Comparison of ENCODE assay signal across 19 cellular contexts in genomic region chr11:75273331-75273988, GRCh38. TPM values are rescaled to one million over a fixed set of nuclear protein-coding genes. Genes with fewer than 3 reads are reported as not detected.
DNase-seq lines count a peak whose midpoint lies in the region; ATAC-seq, FAIRE-seq and TF ChIP-seq lines count a peak whose summit lies in the region.
"Had no signal": no experiment of that assay in that cellular context is flagged by ENCODE, and none has a peak within 500 bp of the region (broad histone marks: within the 10 kb centered on the region; RNA-seq: fewer than 3 reads in every experiment).

No MANE protein-coding gene starts in this region.

- H4K20me1 ChIP-seq in BLaER1 (no peaks in the 10 kb centered on the region), K562 (replicated peaks; ENCODE audit: control insufficient read depth, insufficient read depth, low read length) (no peaks in the 10 kb centered on the region), GM23338 (replicated peaks; ENCODE audit: insufficient read depth) (no peaks in the 10 kb centered on the region)

- no peak for DNase-seq in CD8-positive, alpha-beta T cell
- DNase-seq in K562 (ENCODE audit: extremely low read depth in 1 of 4, low spot score in 3 of 4) (no peak), neuronal stem cell (ENCODE audit: low spot score) (no peak), NOMO-1 treated with dmso at 0.1 percent for 144 hours (lab: John Stamatoyannopoulos, UW; ENCODE audit: unreplicated experiment) (no peak), GM23338 (ENCODE audit: low spot score) (no peak), NK-92 (lab: John Stamatoyannopoulos, UW; ENCODE audit: unreplicated experiment) (no peak)
- DNase-seq: activated CD4-positive, alpha-beta T cell treated with anti-CD3 and anti-CD28 coated beads for 4 hours; EL; Karpas-422; NCI-H1105 treated with DMSO at 0.1 percent for 48 hours; NCI-H2227 treated with DMSO at 0.1 percent for 48 hours; SIG-M5 had no signal

- peak overlapping the region; percentile 32 for H3K18ac ChIP-seq in neuronal stem cell (ENCODE audit: low read length)

- no peak for ATAC-seq in CD8-positive, alpha-beta T cell
- ATAC-seq in K562 (no peak), HG02588 (IDR thresholded peaks at IDR 0.05; ENCODE audit: unreplicated experiment) (no peak), GM23338 (no peak)
- ATAC-seq: body of pancreas had no signal

- no peak overlapping the region for H2BK5ac ChIP-seq in neuronal stem cell (ENCODE audit: low read length)

- no peak for TF ChIP-seq CTCF in CD8-positive, alpha-beta T cell (IDR thresholded peaks at IDR 0.05)
- TF ChIP-seq CTCF in K562 (IDR thresholded peaks at IDR 0.05 in 2 of 3, conservative IDR thresholded peaks at IDR 0.05 in 1 of 3; ENCODE audit: insufficient read depth in 2 of 3, low read depth in 1 of 3, low read length in 3 of 3) (no peak), GM23338 (conservative IDR thresholded peaks at IDR 0.05; ENCODE audit: low read depth in 2 of 2) (no peak)

- H3K27me3 Mint-ChIP-seq in CD8-positive, alpha-beta T cell (ENCODE audit: low read depth): no peaks in the 10 kb centered on the region
- peaks cover 6% of the 10 kb centered on the region for H3K27me3 Mint-ChIP-seq in GM23338 (ENCODE audit: insufficient read depth, low read depth, poor library complexity)

- H3K79me2 ChIP-seq in K562 (ENCODE audit: control insufficient read depth, insufficient read depth, low read length) (no peaks in the 10 kb centered on the region), GM23338 (replicated peaks; ENCODE audit: insufficient read depth) (no peaks in the 10 kb centered on the region)

- FAIRE-seq in K562 (lab: Jason Lieb, UNC): no peak

- no peaks in the 10 kb centered on the region for H3K9me3 Mint-ChIP-seq in CD8-positive, alpha-beta T cell
- no peaks in the 10 kb centered on the region for H3K9me3 Mint-ChIP-seq in GM23338
- H3K9me3 Mint-ChIP-seq: activated T-helper 2 cell treated with anti-CD3 and anti-CD28 coated beads, Interferon-gamma antibody, Interleukin-2, Interleukin-4, amounts not matched to agents 10 μg/mL and 5 μg/mL and 100 μg/mL, durations not matched to agents 14 hours and 24 hours and 36 hours had no signal

- peaks cover 63% of the 10 kb centered on the region for H3K4me1 Mint-ChIP-seq in CD8-positive, alpha-beta T cell (ENCODE audit: low read depth)
- H3K4me1 Mint-ChIP-seq in GM23338: peaks cover 22% of the 10 kb centered on the region

- CTCF ChIA-PET in CD8-positive, alpha-beta T cell (lab: Charles Lee): interaction anchor here (0.6 to 17.5 kb wide), 9 partner anchors 12 to 251 kb away, joined by 3 to 650 read pairs (median 14); partner anchors contain the start of gene TPBGL
- CTCF ChIA-PET in K562 (lab: Yijun Ruan, JAX; ENCODE audit: low intra/inter-chr PET ratio): no interaction called here

- no peaks in the 10 kb centered on the region for H3K79me1 ChIP-seq in neuronal stem cell (ENCODE audit: low read depth, low read length)

- no peak overlapping the region for H4K8ac ChIP-seq in neuronal stem cell (ENCODE audit: low read depth, low read length)

- H3K9ac ChIP-seq in BLaER1: peak overlapping the region; percentile 50; the same call in 1 of the 2 replicates
- no peak overlapping the region for H3K9ac ChIP-seq in K562 (ENCODE audit: insufficient read depth in 1 of 2, low read depth in 2 of 2, low read length in 2 of 2)
- H3K9ac ChIP-seq in neuronal stem cell (ENCODE audit: low read depth, low read length, poor library complexity): no peak overlapping the region

- no peaks in the 10 kb centered on the region for H3K9me3 ChIP-seq in BLaER1
- H3K9me3 ChIP-seq in CD8-positive, alpha-beta T cell (ENCODE audit: low read length): no peaks in the 10 kb centered on the region
- H3K9me3 ChIP-seq in K562 (replicated peaks; ENCODE audit: control insufficient read depth, insufficient read depth, low read depth, low read length): no peaks in the 10 kb centered on the region
- H3K9me3 ChIP-seq in neuronal stem cell (replicated peaks in 1 of 2; ENCODE audit: control insufficient read depth in 2 of 2, insufficient read depth in 1 of 2, low read depth in 1 of 2, low read length in 2 of 2): no peaks in the 10 kb centered on the region
- H3K9me3 ChIP-seq: body of pancreas, thoracic aorta had no signal

- H2BK120ac ChIP-seq in neuronal stem cell (ENCODE audit: low read depth, low read length): no peak overlapping the region

- H3K4me2 ChIP-seq in BLaER1 (peak overlapping the region; percentile 80), K562 (ENCODE audit: insufficient read depth, low read length) (no peak overlapping the region), neuronal stem cell (ENCODE audit: insufficient read depth, low read length, poor library complexity, severe bottlenecking) (no peak overlapping the region), GM23338 (no peak overlapping the region)

- TF ChIP-seq EP300 in K562 (IDR thresholded peaks at IDR 0.05; ENCODE audit: low read length): no peak

- H2AFZ ChIP-seq in K562 (ENCODE audit: low read depth, low read length) (no peak overlapping the region), neuronal stem cell (ENCODE audit: low read length) (no peak overlapping the region), GM23338 (no peak overlapping the region)

- H3K4me3 ChIP-seq in BLaER1: no peak overlapping the region
- no peak overlapping the region for H3K4me3 ChIP-seq in CD8-positive, alpha-beta T cell (ENCODE audit: low read depth, low read length)
- no peak overlapping the region for H3K4me3 ChIP-seq in K562
- H3K4me3 ChIP-seq in neuronal stem cell (ENCODE audit: low read length in 2 of 2): no peak overlapping the region
- no peak overlapping the region for H3K4me3 ChIP-seq in GM23338
- H3K4me3 ChIP-seq: body of pancreas, dorsolateral prefrontal cortex, thoracic aorta had no signal

- no peak overlapping the region for H2BK15ac ChIP-seq in neuronal stem cell (ENCODE audit: low read length)

- TF ChIP-seq POLR2A in K562 (conservative IDR thresholded peaks at IDR 0.05): no peak

- H3K14ac ChIP-seq in neuronal stem cell (ENCODE audit: low read length): peak overlapping the region; percentile 28

- peak overlapping the region; percentile 71 for H3K23ac ChIP-seq in neuronal stem cell (ENCODE audit: low read depth, low read length, poor library complexity)

- POLR2A ChIA-PET in CD8-positive, alpha-beta T cell (lab: Charles Lee): interaction anchor here (0.5 to 3.9 kb wide), 3 partner anchors 32 to 110 kb away, joined by 3 to 27 read pairs (median 4); no protein-coding TSS in a partner anchor
- POLR2A ChIA-PET in K562 (lab: Yijun Ruan, JAX): no interaction called here

- H3K4me1 ChIP-seq in BLaER1 (peaks cover 63% of the 10 kb centered on the region), K562 (replicated peaks in 1 of 2; ENCODE audit: control insufficient read depth in 2 of 2, insufficient read depth in 2 of 2, low read length in 2 of 2) (peaks cover 0 to 6% of the 10 kb centered on the region in 2 experiments; a peak in 2 of 5 replicates), neuronal stem cell (ENCODE audit: control insufficient read depth in 2 of 2, insufficient read depth in 1 of 2, low read depth in 1 of 2, low read length in 2 of 2) (peaks cover 0 to 1% of the 10 kb centered on the region in 2 donors), GM23338 (ENCODE audit: insufficient read depth) (peaks cover 5% of the 10 kb centered on the region; the same call in 1 of the 2 replicates)
- H3K4me1 ChIP-seq in CD8-positive, alpha-beta T cell (ENCODE audit: insufficient read depth, low read length): peaks cover 77% of the 10 kb centered on the region
- H3K4me1 ChIP-seq: body of pancreas had no signal

- WGBS in K562 (ENCODE audit: insufficient coverage, low coverage, missing lambda C conversion rate): 88% methylated on average over 6 of the region's 7 CpGs
- no CpG with 5 or more reads among the region's 7 CpGs for WGBS in neuronal stem cell (ENCODE audit: extremely low coverage in 2 of 2, insufficient read length in 2 of 2, insufficient replicate concordance in 1 of 2), 2 donors

- H3K4ac ChIP-seq in neuronal stem cell (ENCODE audit: low read length): peak overlapping the region; percentile 38

- peaks cover 4% of the 10 kb centered on the region for H3K9me1 ChIP-seq in K562 (ENCODE audit: control insufficient read depth, insufficient read depth, low read length)

- H3K27me3 ChIP-seq in BLaER1 (no peaks in the 10 kb centered on the region), K562 (ENCODE audit: control insufficient read depth in 2 of 2, insufficient read depth in 2 of 2, low read length in 2 of 2) (no peaks in the 10 kb centered on the region), neuronal stem cell (ENCODE audit: control insufficient read depth in 3 of 3, insufficient read depth in 3 of 3, low read depth in 1 of 3, low read length in 3 of 3) (no peaks in the 10 kb centered on the region), GM23338 (ENCODE audit: insufficient read depth) (no peaks in the 10 kb centered on the region)
- H3K27me3 ChIP-seq in CD8-positive, alpha-beta T cell (ENCODE audit: insufficient read depth, low read length): no peaks in the 10 kb centered on the region
- H3K27me3 ChIP-seq: body of pancreas, dorsolateral prefrontal cortex had no signal

- no TSS peak for BruUV-seq in K562 (replicated peaks; lab: Mats Ljungman, UMichigan)

- H4K91ac ChIP-seq in neuronal stem cell (ENCODE audit: low read depth, low read length, poor library complexity): no peak overlapping the region

- H3K9me2 ChIP-seq in GM23338 (ENCODE audit: insufficient read depth): no peaks in the 10 kb centered on the region

- peak overlapping the region; percentile 98 for H3K27ac Mint-ChIP-seq in CD8-positive, alpha-beta T cell
- no peak overlapping the region for H3K27ac Mint-ChIP-seq in GM23338
- H3K27ac Mint-ChIP-seq: activated T-helper 2 cell treated with anti-CD3 and anti-CD28 coated beads, Interferon-gamma antibody, Interleukin-2, Interleukin-4, amounts not matched to agents 10 μg/mL and 5 μg/mL and 100 μg/mL, durations not matched to agents 14 hours and 24 hours and 36 hours had no signal

- H3K4me3 Mint-ChIP-seq in CD8-positive, alpha-beta T cell: no peak overlapping the region
- H3K4me3 Mint-ChIP-seq in GM23338: no peak overlapping the region

- H2AK5ac ChIP-seq in neuronal stem cell (ENCODE audit: low read depth, low read length): peak overlapping the region; percentile 48

- peaks cover 76% of the 10 kb centered on the region for H3K36me3 ChIP-seq in BLaER1
- peaks cover 9% of the 10 kb centered on the region for H3K36me3 ChIP-seq in CD8-positive, alpha-beta T cell (ENCODE audit: insufficient read depth, low read length)
- H3K36me3 ChIP-seq in K562 (ENCODE audit: control insufficient read depth, insufficient read depth, low read length): peaks cover 65% of the 10 kb centered on the region
- H3K36me3 ChIP-seq in neuronal stem cell (replicated peaks in 1 of 2; ENCODE audit: control insufficient read depth in 2 of 2, insufficient read depth in 2 of 2, low read length in 2 of 2): peaks cover 1 to 30% of the 10 kb centered on the region in 2 donors
- H3K36me3 ChIP-seq in GM23338 (ENCODE audit: insufficient read depth): no peaks in the 10 kb centered on the region
- H3K36me3 ChIP-seq: thoracic aorta had no signal

- H2BK12ac ChIP-seq in neuronal stem cell (ENCODE audit: low read length): no peak overlapping the region

- intact Hi-C loops in CD8-positive, alpha-beta T cell (cut with DNase I, micrococcal nuclease): no loop called here
- intact Hi-C loops in K562 (cut with micrococcal nuclease): no loop called here

- TF ChIP-seq RAD21 in K562 (CRISPR knock-in tag; conservative IDR thresholded peaks at IDR 0.05 in 1 of 2, IDR thresholded peaks at IDR 0.05 in 1 of 2): no peak

- H3F3A ChIP-seq in GM23338 (replicated peaks; ENCODE audit: low read depth): no peaks in the 10 kb centered on the region

- peaks cover 42% of the 10 kb centered on the region for H3K36me3 Mint-ChIP-seq in CD8-positive, alpha-beta T cell
- peaks cover 58% of the 10 kb centered on the region for H3K36me3 Mint-ChIP-seq in GM23338 (ENCODE audit: low read depth)

- in situ Hi-C loops in K562 (cut with MboI): no loop called here

- H3K27ac ChIP-seq in BLaER1 (peak overlapping the region; percentile 66), K562 (ENCODE audit: extremely low read depth, low read depth, low read length) (no peak overlapping the region), neuronal stem cell (replicated peaks; ENCODE audit: low read length) (no peak overlapping the region), GM23338 (ENCODE audit: low read depth) (no peak overlapping the region)
- peak overlapping the region; percentile 50 for H3K27ac ChIP-seq in CD8-positive, alpha-beta T cell (ENCODE audit: low read depth, low read length)
- H3K27ac ChIP-seq: body of pancreas, C4-2B, dorsolateral prefrontal cortex, thoracic aorta had no signal

RNA-seq across cellular contexts. Expression of gene TPBGL, which starts 32.9 kb away (rescaled TPM):
- under 1 TPM; 0.31 to 0.43 TPM for total RNA-seq in CD8-positive, alpha-beta T cell
- not detected in 2 replicates for total RNA-seq in K562 (2011; cell fraction: chromatin; rRNA removed; ENCODE audit: low replicate concordance)
- 0.26 TPM in 1 of 2 replicates, not detected in the other for total RNA-seq in K562 (2011; cell fraction: nucleolus; rRNA removed)
- total RNA-seq in K562 (2011; cell fraction: nucleoplasm; rRNA removed): 0.15 TPM in 1 of 2 replicates, not detected in the other
- total RNA-seq in K562 (2014; rRNA removed) (not detected in 2 replicates), K562 (2014; rRNA removed; fragmentation: Illumina TruSeq; extraction: Trizol) (not detected in 2 replicates), K562 (2015; rRNA removed; fragmentation: Illumina TruSeq; extraction: Trizol) (0.04 TPM in 1 of 2 replicates, not detected in the other), K562 (2021) (0.11 and 0.22 TPM in 2 replicates)
- polyA plus RNA-seq in K562 (2011; rRNA removed) (not detected in 2 replicates), K562 (2014; fragmentation: Illumina TruSeq; extraction: Trizol) (0.06 and 0.11 TPM in 2 replicates), K562 (2014; fragmentation: Nextera tagmentation; extraction: Ambion mirVana) (not detected), K562 (2014; rRNA removed) (not detected in 2 replicates), GM23338 (2016; fragmentation: Nextera tagmentation; extraction: Ambion mirVana) (0.08 and 0.40 TPM in 2 replicates)
- polyA plus RNA-seq in K562 (2011; cell fraction: cytosol; rRNA removed): 0.04 TPM in 1 of 2 replicates, not detected in the other
- 0.04 TPM in 2 replicates for polyA plus RNA-seq in K562 (2011; cell fraction: nucleus; rRNA removed)
- 0.06 and 0.20 TPM in 2 replicates for polyA plus RNA-seq in K562 (2012)
- polyA minus RNA-seq in K562 (2011; rRNA and poly(A)+ RNA removed): not detected in 2 replicates
- polyA minus RNA-seq in K562 (2011; cell fraction: cytosol; rRNA and poly(A)+ RNA removed): not detected in 2 replicates
- not detected in 2 replicates for polyA minus RNA-seq in K562 (2011; cell fraction: nucleus; rRNA and poly(A)+ RNA removed)
- 0.10 TPM for polyA plus RNA-seq in neuronal stem cell (2013, experiment 1 of 2)
- polyA plus RNA-seq in neuronal stem cell (2013, experiment 2 of 2): 0.10 TPM
- 0.16 and 0.21 TPM in 2 replicates for total RNA-seq in GM23338 (2014; rRNA removed; shearing (Covaris generic))

Comparison
In these comparisons a context has a peak if more than half of its experiments do, and no peak if none do; other contexts are left out.
1. H3K27ac ChIP-seq: peak in BLaER1 (single experiment) and CD8-positive, alpha-beta T cell (single experiment); none in K562 (single experiment), neuronal stem cell (single experiment) and GM23338 (single experiment).